Comparison of ENCODE assay signal across 8 cellular contexts in the genomic region with DNA sequence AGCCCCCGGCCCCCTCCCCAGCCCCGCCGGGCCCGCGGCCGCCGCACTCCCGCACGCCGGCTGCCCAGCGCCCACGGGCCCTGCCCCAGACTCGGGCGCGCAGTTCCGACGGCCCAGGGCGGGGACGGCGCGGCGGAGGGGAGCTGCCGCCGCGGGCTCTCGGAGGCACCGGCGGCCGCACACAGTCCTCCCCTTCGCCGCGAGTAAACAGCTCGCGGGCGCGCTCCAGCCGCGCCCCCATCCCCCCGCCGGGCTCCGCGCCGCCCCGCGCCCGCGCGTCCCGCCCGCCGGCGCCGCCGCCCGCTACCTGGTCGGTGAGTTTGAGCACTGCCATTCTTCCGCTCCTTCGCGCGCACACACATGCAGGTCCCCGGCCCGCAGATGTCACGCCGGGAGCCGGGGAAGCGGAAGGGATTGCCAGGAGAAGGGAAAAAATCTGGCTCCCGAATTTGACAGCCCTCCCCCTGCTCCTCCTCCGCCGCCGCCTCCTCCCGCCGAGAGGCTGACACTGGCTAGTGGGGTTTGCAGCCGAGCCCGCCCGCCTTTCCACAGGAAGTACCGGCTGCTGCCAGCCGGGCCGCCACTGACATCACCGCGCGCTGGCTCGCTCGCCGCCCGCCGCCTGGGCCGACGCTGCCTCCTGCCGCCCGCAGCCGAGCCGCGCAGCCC. TPM values are rescaled to one million over a fixed set of nuclear protein-coding genes. Genes with fewer than 3 reads are reported as not detected.
DNase-seq lines count a peak whose midpoint lies in the region; ATAC-seq and TF ChIP-seq lines count a peak whose summit lies in the region.

A gene (minus strand): TSS at position 510 of the 669 bp plus-strand sequence. CDS start 176 bp downstream, at position 334.

- H3K4me1 ChIP-seq in BLaER1 (peaks cover 18% of the 10 kb centered on the region), liver (ENCODE audit: control insufficient read depth in 4 of 4, insufficient read depth in 4 of 4, low read length in 3 of 4) (peaks cover 0 to 2% (median 0%) of the 10 kb centered on the region in 4 donors)

- under 1% methylated on average over 93 of the region's 93 CpGs for WGBS in liver

- H3K9me3 ChIP-seq in BLaER1 (no peaks in the 10 kb centered on the region), liver (ENCODE audit: control insufficient read depth in 4 of 4, low read length in 3 of 4) (no peaks in the 10 kb centered on the region)

- peak; percentile 64 for TF ChIP-seq CTCF in liver (IDR thresholded peaks at IDR 0.05; ENCODE audit: low read depth, low read length, missing input control)

- H3K27me3 ChIP-seq in BLaER1 (peaks cover 46% of the 10 kb centered on the region), liver (ENCODE audit: control insufficient read depth in 4 of 4, insufficient read depth in 4 of 4, low read length in 3 of 4) (no peaks in the 10 kb centered on the region)

- no peak within 1 kb of the TSS; the same call in 1 of the 2 replicates for H3K27ac ChIP-seq in BLaER1
- H3K27ac ChIP-seq in liver (ENCODE audit: low read depth in 1 of 2, low read length in 2 of 2), result peak within 1 kb of the TSS; percentile 86 to 92

- peaks cover 5% of the 10 kb centered on the region; the same call in 1 of the 2 replicates for H4K20me1 ChIP-seq in BLaER1

- DNase-seq in GM19240 (ENCODE audit: insufficient read length, low spot score) (peak; percentile 84), NCI-H748 (lab: John Stamatoyannopoulos, UW; ENCODE audit: unreplicated experiment) (peak; percentile 90), dedifferentiated amniotic fluid mesenchymal stem cell (ENCODE audit: extremely low spot score) (peak; percentile 80)
- DNase-seq in activated CD4-positive, alpha-beta T cell treated with anti-CD3 and anti-CD28 coated beads, Interleukin-2, amount 50 U/mL, for 24 hours (ENCODE audit: low read depth in 1 of 2, low spot score in 1 of 2), result peak; percentile 80 to 81
- peak; percentile 88 for DNase-seq in stimulated activated CD4-positive, alpha-beta T cell treated with anti-CD3 and anti-CD28 coated beads, Interleukin-4, amount 100 ng/mL, for 24 hours

- peak; percentile 53 to 71 for TF ChIP-seq RAD21 in liver (IDR thresholded peaks at IDR 0.05)

- H3K4me2 ChIP-seq in BLaER1, result peak within 1 kb of the TSS; percentile 95

- peak; percentile 60 for ATAC-seq in HG03457 (IDR thresholded peaks at IDR 0.05; ENCODE audit: unreplicated experiment)

- no peaks in the 10 kb centered on the region for H3K36me3 ChIP-seq in BLaER1
- H3K36me3 ChIP-seq in liver (ENCODE audit: control insufficient read depth in 4 of 4, insufficient read depth in 3 of 4, low read depth in 1 of 4, low read length in 3 of 4), result no peaks in the 10 kb centered on the region

- H3K9ac ChIP-seq in BLaER1, result peak within 1 kb of the TSS; percentile 74
- H3K9ac ChIP-seq in liver (ENCODE audit: low read depth in 1 of 2, low read length in 2 of 2), result peak within 1 kb of the TSS; percentile 73 to 90

- H3K4me3 ChIP-seq in BLaER1, result peak within 1 kb of the TSS; percentile 86
- peak within 1 kb of the TSS; percentile 74 to 95 (median 93) for H3K4me3 ChIP-seq in liver (ENCODE audit: low read depth in 1 of 3, low read length in 3 of 3)

TF ChIP-seq in liver, 16 proteins besides CTCF, POLR2A, EP300 and RAD21:
- TF ChIP-seq JUND (IDR thresholded peaks at IDR 0.05) (no peak), EGR1 (IDR thresholded peaks at IDR 0.05; ENCODE audit: low read depth in 2 of 2) (no peak), SP1 (IDR thresholded peaks at IDR 0.05) (peak; percentile 5), FOXA1 (IDR thresholded peaks at IDR 0.05) (no peak), RXRA (IDR thresholded peaks at IDR 0.05) (no peak), TAF1 (conservative IDR thresholded peaks at IDR 0.05) (peak; percentile 31), YY1 (IDR thresholded peaks at IDR 0.05) (peak; percentile 50), GABPA (IDR thresholded peaks at IDR 0.05 in 1 of 2, conservative IDR thresholded peaks at IDR 0.05 in 1 of 2) (peak in 1 of 2 donors; percentile 27)
- TF ChIP-seq, protein P1, sequence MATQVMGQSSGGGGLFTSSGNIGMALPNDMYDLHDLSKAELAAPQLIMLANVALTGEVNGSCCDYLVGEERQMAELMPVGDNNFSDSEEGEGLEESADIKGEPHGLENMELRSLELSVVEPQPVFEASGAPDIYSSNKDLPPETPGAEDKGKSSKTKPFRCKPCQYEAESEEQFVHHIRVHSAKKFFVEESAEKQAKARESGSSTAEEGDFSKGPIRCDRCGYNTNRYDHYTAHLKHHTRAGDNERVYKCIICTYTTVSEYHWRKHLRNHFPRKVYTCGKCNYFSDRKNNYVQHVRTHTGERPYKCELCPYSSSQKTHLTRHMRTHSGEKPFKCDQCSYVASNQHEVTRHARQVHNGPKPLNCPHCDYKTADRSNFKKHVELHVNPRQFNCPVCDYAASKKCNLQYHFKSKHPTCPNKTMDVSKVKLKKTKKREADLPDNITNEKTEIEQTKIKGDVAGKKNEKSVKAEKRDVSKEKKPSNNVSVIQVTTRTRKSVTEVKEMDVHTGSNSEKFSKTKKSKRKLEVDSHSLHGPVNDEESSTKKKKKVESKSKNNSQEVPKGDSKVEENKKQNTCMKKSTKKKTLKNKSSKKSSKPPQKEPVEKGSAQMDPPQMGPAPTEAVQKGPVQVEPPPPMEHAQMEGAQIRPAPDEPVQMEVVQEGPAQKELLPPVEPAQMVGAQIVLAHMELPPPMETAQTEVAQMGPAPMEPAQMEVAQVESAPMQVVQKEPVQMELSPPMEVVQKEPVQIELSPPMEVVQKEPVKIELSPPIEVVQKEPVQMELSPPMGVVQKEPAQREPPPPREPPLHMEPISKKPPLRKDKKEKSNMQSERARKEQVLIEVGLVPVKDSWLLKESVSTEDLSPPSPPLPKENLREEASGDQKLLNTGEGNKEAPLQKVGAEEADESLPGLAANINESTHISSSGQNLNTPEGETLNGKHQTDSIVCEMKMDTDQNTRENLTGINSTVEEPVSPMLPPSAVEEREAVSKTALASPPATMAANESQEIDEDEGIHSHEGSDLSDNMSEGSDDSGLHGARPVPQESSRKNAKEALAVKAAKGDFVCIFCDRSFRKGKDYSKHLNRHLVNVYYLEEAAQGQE (IDR thresholded peaks at IDR 0.05), result peak; percentile 79
- TF ChIP-seq, protein P2, sequence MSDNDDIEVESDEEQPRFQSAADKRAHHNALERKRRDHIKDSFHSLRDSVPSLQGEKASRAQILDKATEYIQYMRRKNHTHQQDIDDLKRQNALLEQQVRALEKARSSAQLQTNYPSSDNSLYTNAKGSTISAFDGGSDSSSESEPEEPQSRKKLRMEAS (IDR thresholded peaks at IDR 0.05), result no peak

RNA-seq across cellular contexts. Expression of the gene that starts here (rescaled TPM):
- total RNA-seq in liver, result 10 to 100 TPM in 1 of 2 donors, 1 to 10 TPM in 1; 7.2 to 18.2 TPM
- 1 to 10 TPM; 3.8 to 6.4 TPM for polyA plus RNA-seq in liver
